ENCODE assay signal across 2 cellular contexts in genomic region chr9:113984639-113985380, GRCh38.
A peak's percentile ranks its signal among the peaks of the same experiment; 100 is the strongest.
TF ChIP-seq lines count a peak whose summit lies in the region.

No MANE protein-coding gene starts in this region.

TF ChIP-seq in HepG2, 621 proteins besides CTCF, POLR2A, EP300 and RAD21:
- TF ChIP-seq DNMT3B (CRISPR knock-in tag; conservative IDR thresholded peaks at IDR 0.05) (no peak), ZSCAN22 (CRISPR knock-in tag; IDR thresholded peaks at IDR 0.05) (no peak), SATB2 (CRISPR knock-in tag; IDR thresholded peaks at IDR 0.05) (no peak), ZNF629 (CRISPR knock-in tag; conservative IDR thresholded peaks at IDR 0.05) (peak; percentile 69)
TF ChIP-seq in HepG2: peak in this region for 1.

TF ChIP-seq in K562, 482 proteins besides CTCF, POLR2A, EP300 and RAD21:
- TF ChIP-seq RBM25 (IDR thresholded peaks at IDR 0.05; ENCODE audit: low read depth, low read length, severe bottlenecking), result peak; percentile 82
- TF ChIP-seq TFAP4 (CRISPR knock-in tag; IDR thresholded peaks at IDR 0.05; ENCODE audit: borderline replicate concordance), result no peak
- TF ChIP-seq ZNF253 (CRISPR knock-in tag; conservative IDR thresholded peaks at IDR 0.05), result no peak
- TF ChIP-seq MTF1 (CRISPR knock-in tag; IDR thresholded peaks at IDR 0.05; ENCODE audit: borderline replicate concordance), result no peak
- TF ChIP-seq FUS (optimal IDR thresholded peaks at IDR 0.05; ENCODE audit: low read depth, low read length), result no peak
